In the genomic region with DNA sequence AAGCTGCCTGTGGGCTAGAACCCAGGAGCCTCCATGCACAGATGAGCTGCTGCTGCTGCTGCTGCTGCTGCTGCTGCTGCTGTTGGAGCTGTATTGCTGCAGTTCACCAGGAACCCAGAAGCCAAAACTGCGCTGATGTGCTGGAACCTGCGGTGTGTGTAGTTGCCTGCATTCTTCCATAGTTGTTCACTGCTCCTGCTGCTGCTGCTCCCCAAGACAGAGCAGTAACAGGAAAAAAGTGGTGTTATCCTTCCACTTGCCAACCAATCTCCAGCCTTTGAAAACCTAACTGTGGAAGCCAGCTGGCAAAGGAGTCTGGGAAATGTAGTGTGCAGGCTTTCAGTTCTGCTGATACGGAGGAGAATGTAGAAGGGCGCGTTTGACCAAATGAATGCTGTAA, we compare ENCODE assay signal across 12 cellular contexts. TPM values are rescaled to one million over a fixed set of nuclear protein-coding genes. Genes with fewer than 3 reads are reported as not detected.
DNase-seq lines count a peak whose midpoint lies in the region; ATAC-seq and TF ChIP-seq lines count a peak whose summit lies in the region.
"Had no signal": no experiment of that assay in that cellular context is flagged by ENCODE, and none has a peak within 500 bp of the region (broad histone marks: within the 10 kb centered on the region; RNA-seq: fewer than 3 reads in every experiment).

No MANE protein-coding gene starts in this region.

- intact Hi-C loops in MCF 10A (cut with micrococcal nuclease) (no loop called here), breast epithelium (cut with DNase I; ENCODE audit: low total_unique reads) (no loop called here), uterus (cut with DNase I; ENCODE audit: low total_unique reads) (no loop called here)
- intact Hi-C loops in activated CD4-positive, alpha-beta memory T cell treated with anti-CD3 and anti-CD28 coated beads for 36 hours (cut with micrococcal nuclease) = no loop called here

- H3K27me3 ChIP-seq in breast epithelium (no peaks in the 10 kb centered on the region), uterus (no peaks in the 10 kb centered on the region)

- H3K36me3 ChIP-seq in breast epithelium (no peaks in the 10 kb centered on the region), uterus (no peaks in the 10 kb centered on the region)
- H3K36me3 ChIP-seq: prostate gland had no signal

- H3K36me3 Mint-ChIP-seq in MCF 10A (ENCODE audit: insufficient read depth, unreplicated experiment) (peaks cover 7% of the 10 kb centered on the region), endothelial cell (ENCODE audit: low read depth, unreplicated experiment) (peaks cover under 1% of the 10 kb centered on the region)
- H3K36me3 Mint-ChIP-seq in activated CD4-positive, alpha-beta memory T cell treated with anti-CD3 and anti-CD28 coated beads for 36 hours = no peaks in the 10 kb centered on the region

- H3K27ac Mint-ChIP-seq in MCF 10A (ENCODE audit: low read depth, unreplicated experiment) (peak overlapping the region; percentile 4), endothelial cell (ENCODE audit: unreplicated experiment) (no peak overlapping the region)
- H3K27ac Mint-ChIP-seq in activated CD4-positive, alpha-beta memory T cell treated with anti-CD3 and anti-CD28 coated beads for 36 hours = no peak overlapping the region
- H3K27ac Mint-ChIP-seq: activated T-helper 17 cell treated with anti-CD3 and anti-CD28 coated beads, Interleukin-2, amount 50 U/mL, for 72 hours had no signal

- BruUV-seq in MCF 10A (replicated peaks; lab: Mats Ljungman, UMichigan) = no TSS peak

- peak overlapping the region in 1 of 3 donors; percentile 8 for H3K4me3 ChIP-seq in breast epithelium
- H3K4me3 ChIP-seq in uterus = no peak overlapping the region
- H3K4me3 ChIP-seq: prostate gland had no signal

- POLR2A ChIA-PET in MCF 10A (lab: Yijun Ruan, JAX) = interaction anchor here (0.5 to 1.8 kb wide), 4 partner anchors 26 to 241 kb away, joined by 3 to 6 read pairs (median 4); no protein-coding TSS in a partner anchor
- POLR2A ChIA-PET in activated CD4-positive, alpha-beta memory T cell treated with anti-CD3 and anti-CD28 coated beads for 36 hours (lab: Charles Lee) = no interaction called here

- ATAC-seq in left lobe of liver = peak; percentile 22
- ATAC-seq: activated T-helper 17 cell treated with anti-CD3 and anti-CD28 coated beads, Interleukin-2, amount 50 U/mL, for 72 hours had no signal

- no peaks in the 10 kb centered on the region for H3K27me3 Mint-ChIP-seq in MCF 10A (ENCODE audit: insufficient read depth, unreplicated experiment)
- peaks cover under 1% of the 10 kb centered on the region for H3K27me3 Mint-ChIP-seq in endothelial cell (ENCODE audit: unreplicated experiment)
- H3K27me3 Mint-ChIP-seq in activated CD4-positive, alpha-beta memory T cell treated with anti-CD3 and anti-CD28 coated beads for 36 hours = no peaks in the 10 kb centered on the region
- H3K27me3 Mint-ChIP-seq: activated T-helper 17 cell treated with anti-CD3 and anti-CD28 coated beads, Interleukin-2, amount 50 U/mL, for 72 hours had no signal

- CTCF ChIA-PET in MCF 10A (lab: Yijun Ruan, JAX) = interaction anchor here (0.8 to 1.4 kb wide), 3 partner anchors 10 to 93 kb away, joined by 3 read pairs; no protein-coding TSS in a partner anchor
- CTCF ChIA-PET in activated CD4-positive, alpha-beta memory T cell treated with anti-CD3 and anti-CD28 coated beads for 36 hours (lab: Charles Lee) = interaction anchor here (0.6 to 1.5 kb wide), 5 partner anchors 112 to 888 kb away, joined by 3 to 5 read pairs (median 3); no protein-coding TSS in a partner anchor

- H3K4me1 Mint-ChIP-seq in MCF 10A (ENCODE audit: insufficient read depth, unreplicated experiment) = peaks cover 48% of the 10 kb centered on the region
- peaks cover 24% of the 10 kb centered on the region for H3K4me1 Mint-ChIP-seq in endothelial cell (ENCODE audit: unreplicated experiment)
- peaks cover 48% of the 10 kb centered on the region for H3K4me1 Mint-ChIP-seq in activated CD4-positive, alpha-beta memory T cell treated with anti-CD3 and anti-CD28 coated beads for 36 hours (ENCODE audit: low read depth)

- H3K9me3 ChIP-seq in breast epithelium (no peaks in the 10 kb centered on the region), uterus (no peaks in the 10 kb centered on the region)
- H3K9me3 ChIP-seq: prostate gland had no signal

- H3K4me1 ChIP-seq in breast epithelium (peaks cover 0 to 25% of the 10 kb centered on the region in 2 donors), uterus (no peaks in the 10 kb centered on the region)

- H3K9me3 Mint-ChIP-seq in MCF 10A (ENCODE audit: unreplicated experiment) = no peaks in the 10 kb centered on the region
- no peaks in the 10 kb centered on the region for H3K9me3 Mint-ChIP-seq in endothelial cell (ENCODE audit: unreplicated experiment)
- no peaks in the 10 kb centered on the region for H3K9me3 Mint-ChIP-seq in activated CD4-positive, alpha-beta memory T cell treated with anti-CD3 and anti-CD28 coated beads for 36 hours
- H3K9me3 Mint-ChIP-seq: activated T-helper 17 cell treated with anti-CD3 and anti-CD28 coated beads, Interleukin-2, amount 50 U/mL, for 72 hours had no signal

- DNase-seq in MCF 10A (ENCODE audit: unreplicated experiment) (no peak), breast epithelium (ENCODE audit: low spot score in 2 of 2) (no peak), endothelial cell (ENCODE audit: low spot score) (peak; percentile 4), left lobe of liver (ENCODE audit: low spot score) (no peak), uterus (peak; percentile 26 to 28), NCI-H526 treated with DMSO at 0.1 percent for 48 hours (lab: John Stamatoyannopoulos, UW) (no peak)
- no peak for DNase-seq in activated CD4-positive, alpha-beta memory T cell treated with anti-CD3 and anti-CD28 coated beads for 36 hours
- no peak for DNase-seq in stimulated activated CD4-positive, alpha-beta T cell treated with anti-CD3 and anti-CD28 coated beads, Interleukin-12 subunit alpha, Interleukin-12 subunit beta, amount 100 ng/mL, for 4 hours
- DNase-seq: kidney, NCI-H1417 had no signal

- H3K4me3 Mint-ChIP-seq in MCF 10A (ENCODE audit: unreplicated experiment) (peak overlapping the region; percentile 3), endothelial cell (ENCODE audit: unreplicated experiment) (no peak overlapping the region)
- H3K4me3 Mint-ChIP-seq in activated CD4-positive, alpha-beta memory T cell treated with anti-CD3 and anti-CD28 coated beads for 36 hours = no peak overlapping the region
- H3K4me3 Mint-ChIP-seq: activated T-helper 17 cell treated with anti-CD3 and anti-CD28 coated beads, Interleukin-2, amount 50 U/mL, for 72 hours had no signal

- TF ChIP-seq CTCF in MCF 10A (IDR thresholded peaks at IDR 0.05; ENCODE audit: unreplicated experiment) = no peak
- no peak for TF ChIP-seq CTCF in breast epithelium (IDR thresholded peaks at IDR 0.05)
- TF ChIP-seq CTCF in endothelial cell (IDR thresholded peaks at IDR 0.05; ENCODE audit: unreplicated experiment) = no peak
- TF ChIP-seq CTCF in uterus (IDR thresholded peaks at IDR 0.05) = no peak

- H3K27ac ChIP-seq in breast epithelium (peak overlapping the region in 1 of 2 donors; percentile 37), uterus (no peak overlapping the region)
- H3K27ac ChIP-seq: prostate gland had no signal

- no peak for TF ChIP-seq POLR2A in breast epithelium (IDR thresholded peaks at IDR 0.05)
- TF ChIP-seq POLR2A in uterus (IDR thresholded peaks at IDR 0.05) = no peak

RNA-seq across cellular contexts. Expression of a gene that starts 37.9 kb away (rescaled TPM):
- total RNA-seq in MCF 10A (2022) (46.9 and 52.1 TPM in 2 replicates), breast epithelium (10 to 100 TPM; 44.8 to 61.9 (median 60.3) TPM), endothelial cell (ENCODE audit: unreplicated experiment) (71.1 TPM), left lobe of liver (56.9 TPM), uterus (10 to 100 TPM in 2 of 4 donors, 1 to 10 TPM in 2; 8.7 to 69.4 (median 30.9) TPM)
- 10 to 100 TPM; 17.8 to 18.5 TPM for total RNA-seq in activated CD4-positive, alpha-beta memory T cell treated with anti-CD3 and anti-CD28 coated beads for 36 hours

RNA-seq across cellular contexts. Expression of a gene that starts 48.1 kb away (rescaled TPM):
- total RNA-seq in MCF 10A (2022) = 237 and 252 TPM in 2 replicates
- 100 to 1,000 TPM in 2 of 3 donors, 10 to 100 TPM in 1; 63.1 to 108 (median 101) TPM for total RNA-seq in breast epithelium
- total RNA-seq in endothelial cell (ENCODE audit: unreplicated experiment) = 381 TPM
- 89.1 TPM for total RNA-seq in left lobe of liver
- 10 to 100 TPM in 3 of 4 donors, 1 to 10 TPM in 1; 3.8 to 59.1 (median 45.1) TPM for total RNA-seq in uterus
- 100 to 1,000 TPM; 108 to 117 TPM for total RNA-seq in activated CD4-positive, alpha-beta memory T cell treated with anti-CD3 and anti-CD28 coated beads for 36 hours

Comparison
In these comparisons a context has a peak if more than half of its experiments do, and no peak if none do; other contexts are left out.
1. DNase-seq: peak in endothelial cell (single experiment) and uterus (2 of 2); none in MCF 10A (single experiment), breast epithelium (0 of 2), left lobe of liver (single experiment), activated CD4-positive, alpha-beta memory T cell treated with anti-CD3 and anti-CD28 coated beads for 36 hours (single experiment), stimulated activated CD4-positive, alpha-beta T cell treated with anti-CD3 and anti-CD28 coated beads, Interleukin-12 subunit alpha, Interleukin-12 subunit beta, amount 100 ng/mL, for 4 hours (single experiment) and NCI-H526 treated with DMSO at 0.1 percent for 48 hours (single experiment).